1 cellular context compared by ENCODE assay signal in the genomic region with DNA sequence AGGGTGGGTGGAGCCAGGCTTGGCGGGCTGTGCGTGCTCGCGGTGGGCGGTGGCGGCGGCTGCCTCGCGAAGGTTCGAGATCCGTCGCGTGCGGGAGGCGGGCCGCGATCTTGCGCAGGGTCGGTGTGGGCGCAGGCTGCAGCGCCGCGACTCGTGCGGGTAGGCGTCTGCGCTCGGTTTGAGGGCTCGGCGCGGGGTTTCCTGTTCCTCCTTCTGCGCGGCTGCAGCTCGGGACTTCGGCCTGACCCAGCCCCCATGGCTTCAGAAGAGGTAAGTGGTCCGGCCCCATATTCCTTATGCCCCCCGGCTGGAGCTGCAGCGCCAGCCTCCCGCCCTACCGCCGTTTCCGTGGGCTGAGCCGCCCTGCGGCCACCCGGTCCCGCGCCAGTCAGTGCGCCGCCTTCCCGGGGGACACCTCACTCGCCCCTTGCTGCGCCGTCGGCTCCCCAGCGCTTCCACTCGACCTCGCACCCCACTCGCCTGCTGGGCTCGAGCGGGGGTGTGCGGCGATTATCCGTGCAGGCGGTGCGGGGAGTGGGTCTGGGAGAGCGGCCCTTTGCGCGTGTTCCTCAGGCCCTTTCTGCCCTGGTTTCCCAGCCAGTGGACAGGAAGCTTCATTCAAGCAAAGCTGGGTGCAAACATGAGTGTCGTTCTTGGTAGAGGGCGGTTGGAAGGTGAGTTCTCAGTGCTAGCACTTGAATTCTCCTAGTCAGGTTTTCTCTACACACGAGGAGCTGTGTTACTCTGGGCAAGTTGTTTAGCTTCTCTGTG.
TF ChIP-seq lines count a peak whose summit lies in the region.

A gene with protein sequence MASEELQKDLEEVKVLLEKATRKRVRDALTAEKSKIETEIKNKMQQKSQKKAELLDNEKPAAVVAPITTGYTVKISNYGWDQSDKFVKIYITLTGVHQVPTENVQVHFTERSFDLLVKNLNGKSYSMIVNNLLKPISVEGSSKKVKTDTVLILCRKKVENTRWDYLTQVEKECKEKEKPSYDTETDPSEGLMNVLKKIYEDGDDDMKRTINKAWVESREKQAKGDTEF (plus strand): TSS at position 22 of the 771 bp plus-strand sequence. CDS start 234 bp downstream, at position 256.

TF ChIP-seq in HepG2, 621 proteins besides CTCF, POLR2A, EP300 and RAD21 (continued from another document and continues in another):
- TF ChIP-seq, protein P1, sequence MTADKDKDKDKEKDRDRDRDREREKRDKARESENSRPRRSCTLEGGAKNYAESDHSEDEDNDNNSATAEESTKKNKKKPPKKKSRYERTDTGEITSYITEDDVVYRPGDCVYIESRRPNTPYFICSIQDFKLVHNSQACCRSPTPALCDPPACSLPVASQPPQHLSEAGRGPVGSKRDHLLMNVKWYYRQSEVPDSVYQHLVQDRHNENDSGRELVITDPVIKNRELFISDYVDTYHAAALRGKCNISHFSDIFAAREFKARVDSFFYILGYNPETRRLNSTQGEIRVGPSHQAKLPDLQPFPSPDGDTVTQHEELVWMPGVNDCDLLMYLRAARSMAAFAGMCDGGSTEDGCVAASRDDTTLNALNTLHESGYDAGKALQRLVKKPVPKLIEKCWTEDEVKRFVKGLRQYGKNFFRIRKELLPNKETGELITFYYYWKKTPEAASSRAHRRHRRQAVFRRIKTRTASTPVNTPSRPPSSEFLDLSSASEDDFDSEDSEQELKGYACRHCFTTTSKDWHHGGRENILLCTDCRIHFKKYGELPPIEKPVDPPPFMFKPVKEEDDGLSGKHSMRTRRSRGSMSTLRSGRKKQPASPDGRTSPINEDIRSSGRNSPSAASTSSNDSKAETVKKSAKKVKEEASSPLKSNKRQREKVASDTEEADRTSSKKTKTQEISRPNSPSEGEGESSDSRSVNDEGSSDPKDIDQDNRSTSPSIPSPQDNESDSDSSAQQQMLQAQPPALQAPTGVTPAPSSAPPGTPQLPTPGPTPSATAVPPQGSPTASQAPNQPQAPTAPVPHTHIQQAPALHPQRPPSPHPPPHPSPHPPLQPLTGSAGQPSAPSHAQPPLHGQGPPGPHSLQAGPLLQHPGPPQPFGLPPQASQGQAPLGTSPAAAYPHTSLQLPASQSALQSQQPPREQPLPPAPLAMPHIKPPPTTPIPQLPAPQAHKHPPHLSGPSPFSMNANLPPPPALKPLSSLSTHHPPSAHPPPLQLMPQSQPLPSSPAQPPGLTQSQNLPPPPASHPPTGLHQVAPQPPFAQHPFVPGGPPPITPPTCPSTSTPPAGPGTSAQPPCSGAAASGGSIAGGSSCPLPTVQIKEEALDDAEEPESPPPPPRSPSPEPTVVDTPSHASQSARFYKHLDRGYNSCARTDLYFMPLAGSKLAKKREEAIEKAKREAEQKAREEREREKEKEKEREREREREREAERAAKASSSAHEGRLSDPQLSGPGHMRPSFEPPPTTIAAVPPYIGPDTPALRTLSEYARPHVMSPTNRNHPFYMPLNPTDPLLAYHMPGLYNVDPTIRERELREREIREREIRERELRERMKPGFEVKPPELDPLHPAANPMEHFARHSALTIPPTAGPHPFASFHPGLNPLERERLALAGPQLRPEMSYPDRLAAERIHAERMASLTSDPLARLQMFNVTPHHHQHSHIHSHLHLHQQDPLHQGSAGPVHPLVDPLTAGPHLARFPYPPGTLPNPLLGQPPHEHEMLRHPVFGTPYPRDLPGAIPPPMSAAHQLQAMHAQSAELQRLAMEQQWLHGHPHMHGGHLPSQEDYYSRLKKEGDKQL (CRISPR knock-in tag; IDR thresholded peaks at IDR 0.05; ENCODE audit: low read depth), result no peak
- TF ChIP-seq NCOA2 (CRISPR knock-in tag; IDR thresholded peaks at IDR 0.05), result no peak; the same call in 1 of the 2 replicates
- TF ChIP-seq, protein P2, sequence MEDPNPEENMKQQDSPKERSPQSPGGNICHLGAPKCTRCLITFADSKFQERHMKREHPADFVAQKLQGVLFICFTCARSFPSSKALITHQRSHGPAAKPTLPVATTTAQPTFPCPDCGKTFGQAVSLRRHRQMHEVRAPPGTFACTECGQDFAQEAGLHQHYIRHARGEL (CRISPR knock-in tag; IDR thresholded peaks at IDR 0.05), result no peak
- TF ChIP-seq, protein P3, sequence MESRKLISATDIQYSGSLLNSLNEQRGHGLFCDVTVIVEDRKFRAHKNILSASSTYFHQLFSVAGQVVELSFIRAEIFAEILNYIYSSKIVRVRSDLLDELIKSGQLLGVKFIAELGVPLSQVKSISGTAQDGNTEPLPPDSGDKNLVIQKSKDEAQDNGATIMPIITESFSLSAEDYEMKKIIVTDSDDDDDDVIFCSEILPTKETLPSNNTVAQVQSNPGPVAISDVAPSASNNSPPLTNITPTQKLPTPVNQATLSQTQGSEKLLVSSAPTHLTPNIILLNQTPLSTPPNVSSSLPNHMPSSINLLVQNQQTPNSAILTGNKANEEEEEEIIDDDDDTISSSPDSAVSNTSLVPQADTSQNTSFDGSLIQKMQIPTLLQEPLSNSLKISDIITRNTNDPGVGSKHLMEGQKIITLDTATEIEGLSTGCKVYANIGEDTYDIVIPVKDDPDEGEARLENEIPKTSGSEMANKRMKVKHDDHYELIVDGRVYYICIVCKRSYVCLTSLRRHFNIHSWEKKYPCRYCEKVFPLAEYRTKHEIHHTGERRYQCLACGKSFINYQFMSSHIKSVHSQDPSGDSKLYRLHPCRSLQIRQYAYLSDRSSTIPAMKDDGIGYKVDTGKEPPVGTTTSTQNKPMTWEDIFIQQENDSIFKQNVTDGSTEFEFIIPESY (CRISPR knock-in tag; IDR thresholded peaks at IDR 0.05), result no peak
- TF ChIP-seq EHMT2 (IDR thresholded peaks at IDR 0.05; ENCODE audit: borderline replicate concordance, low read depth, low read length), result no peak
- peak; percentile 73 for TF ChIP-seq NKX3-1 (CRISPR knock-in tag; IDR thresholded peaks at IDR 0.05)
- TF ChIP-seq, protein P4, sequence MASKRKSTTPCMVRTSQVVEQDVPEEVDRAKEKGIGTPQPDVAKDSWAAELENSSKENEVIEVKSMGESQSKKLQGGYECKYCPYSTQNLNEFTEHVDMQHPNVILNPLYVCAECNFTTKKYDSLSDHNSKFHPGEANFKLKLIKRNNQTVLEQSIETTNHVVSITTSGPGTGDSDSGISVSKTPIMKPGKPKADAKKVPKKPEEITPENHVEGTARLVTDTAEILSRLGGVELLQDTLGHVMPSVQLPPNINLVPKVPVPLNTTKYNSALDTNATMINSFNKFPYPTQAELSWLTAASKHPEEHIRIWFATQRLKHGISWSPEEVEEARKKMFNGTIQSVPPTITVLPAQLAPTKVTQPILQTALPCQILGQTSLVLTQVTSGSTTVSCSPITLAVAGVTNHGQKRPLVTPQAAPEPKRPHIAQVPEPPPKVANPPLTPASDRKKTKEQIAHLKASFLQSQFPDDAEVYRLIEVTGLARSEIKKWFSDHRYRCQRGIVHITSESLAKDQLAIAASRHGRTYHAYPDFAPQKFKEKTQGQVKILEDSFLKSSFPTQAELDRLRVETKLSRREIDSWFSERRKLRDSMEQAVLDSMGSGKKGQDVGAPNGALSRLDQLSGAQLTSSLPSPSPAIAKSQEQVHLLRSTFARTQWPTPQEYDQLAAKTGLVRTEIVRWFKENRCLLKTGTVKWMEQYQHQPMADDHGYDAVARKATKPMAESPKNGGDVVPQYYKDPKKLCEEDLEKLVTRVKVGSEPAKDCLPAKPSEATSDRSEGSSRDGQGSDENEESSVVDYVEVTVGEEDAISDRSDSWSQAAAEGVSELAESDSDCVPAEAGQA (IDR thresholded peaks at IDR 0.05; ENCODE audit: low read depth), result no peak
- TF ChIP-seq, protein P4 (CRISPR knock-in tag; IDR thresholded peaks at IDR 0.05; ENCODE audit: borderline replicate concordance), result peak; percentile 52
- TF ChIP-seq AGO1 (IDR thresholded peaks at IDR 0.05; ENCODE audit: low read depth, low read length, poor library complexity, severe bottlenecking), result peak; percentile 95
- no peak for TF ChIP-seq KDM4B (CRISPR knock-in tag; IDR thresholded peaks at IDR 0.05)
- TF ChIP-seq TEAD2 (CRISPR knock-in tag; IDR thresholded peaks at IDR 0.05), result no peak
- peak; percentile 13; the same call in 1 of the 2 replicates for TF ChIP-seq PITX1 (CRISPR knock-in tag; IDR thresholded peaks at IDR 0.05)
- TF ChIP-seq MXD4 (CRISPR knock-in tag; IDR thresholded peaks at IDR 0.05), result peak; percentile 76; the same call in 1 of the 2 replicates
- no peak; the same call in 1 of the 2 replicates for TF ChIP-seq GABPA (IDR thresholded peaks at IDR 0.05; ENCODE audit: low read depth, low read length)
- no peak for TF ChIP-seq GABPA (CRISPR knock-in tag; IDR thresholded peaks at IDR 0.05; ENCODE audit: low read depth)
- TF ChIP-seq, protein P5, sequence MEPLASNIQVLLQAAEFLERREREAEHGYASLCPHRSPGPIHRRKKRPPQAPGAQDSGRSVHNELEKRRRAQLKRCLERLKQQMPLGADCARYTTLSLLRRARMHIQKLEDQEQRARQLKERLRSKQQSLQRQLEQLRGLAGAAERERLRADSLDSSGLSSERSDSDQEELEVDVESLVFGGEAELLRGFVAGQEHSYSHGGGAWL (CRISPR knock-in tag; IDR thresholded peaks at IDR 0.05), result peak; percentile 80
- no peak for TF ChIP-seq ZKSCAN8 (CRISPR knock-in tag; IDR thresholded peaks at IDR 0.05; ENCODE audit: borderline replicate concordance)
- TF ChIP-seq ARHGAP35 (CRISPR knock-in tag; IDR thresholded peaks at IDR 0.05; ENCODE audit: borderline replicate concordance), result peak; percentile 76
- TF ChIP-seq JUNB (CRISPR knock-in tag; IDR thresholded peaks at IDR 0.05; ENCODE audit: borderline replicate concordance), result 0 out of 2 replicates have a peak, but pooled peaks have one; percentile 64
- peak; percentile 91; the same call in 1 of the 2 replicates for TF ChIP-seq KDM5B (CRISPR knock-in tag; IDR thresholded peaks at IDR 0.05; ENCODE audit: borderline replicate concordance)
- TF ChIP-seq, protein P6, sequence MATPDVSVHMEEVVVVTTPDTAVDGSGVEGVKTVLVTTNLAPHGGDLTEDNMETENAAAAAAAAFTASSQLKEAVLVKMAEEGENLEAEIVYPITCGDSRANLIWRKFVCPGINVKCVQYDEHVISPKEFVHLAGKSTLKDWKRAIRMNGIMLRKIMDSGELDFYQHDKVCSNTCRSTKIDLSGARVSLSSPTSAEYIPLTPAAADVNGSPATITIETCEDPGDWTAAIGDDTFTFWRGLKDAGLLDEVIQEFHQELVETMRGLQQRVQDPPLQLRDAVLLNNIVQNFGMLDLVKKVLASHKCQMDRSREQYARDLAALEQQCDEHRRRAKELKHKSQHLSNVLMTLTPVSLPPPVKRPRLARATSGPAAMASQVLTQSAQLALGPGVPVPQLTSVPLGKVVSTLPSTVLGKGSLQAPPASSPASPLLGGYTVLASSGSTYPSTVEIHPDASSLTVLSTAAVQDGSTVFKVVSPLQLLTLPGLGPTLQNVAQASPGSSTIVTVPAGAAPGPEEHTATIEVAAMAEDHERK (CRISPR knock-in tag; IDR thresholded peaks at IDR 0.05; ENCODE audit: low read depth), result no peak
- no peak for TF ChIP-seq ZBTB21 (CRISPR knock-in tag; IDR thresholded peaks at IDR 0.05)
- TF ChIP-seq SNAI1 (CRISPR knock-in tag; IDR thresholded peaks at IDR 0.05; ENCODE audit: borderline replicate concordance), result no peak
- no peak for TF ChIP-seq ZNF292 (CRISPR knock-in tag; IDR thresholded peaks at IDR 0.05; ENCODE audit: borderline replicate concordance, low read depth)
- peak; percentile 34; the same call in 1 of the 2 replicates for TF ChIP-seq SATB2 (CRISPR knock-in tag; IDR thresholded peaks at IDR 0.05)
- TF ChIP-seq ZNF792 (CRISPR knock-in tag; IDR thresholded peaks at IDR 0.05), result peak; percentile 74
- peak; percentile 22; the same call in 1 of the 2 replicates for TF ChIP-seq KMT2B (CRISPR knock-in tag; IDR thresholded peaks at IDR 0.05)
- no peak for TF ChIP-seq ZNF235 (CRISPR knock-in tag; IDR thresholded peaks at IDR 0.05; ENCODE audit: borderline replicate concordance)
- no peak for TF ChIP-seq HHEX (CRISPR knock-in tag; IDR thresholded peaks at IDR 0.05)
- TF ChIP-seq NFIC (IDR thresholded peaks at IDR 0.05; ENCODE audit: low read length), result no peak
- TF ChIP-seq NONO (IDR thresholded peaks at IDR 0.05), result no peak
- TF ChIP-seq NONO (CRISPR knock-in tag; conservative IDR thresholded peaks at IDR 0.05), result peak; percentile 91
- TF ChIP-seq ZNF143 (CRISPR knock-in tag; IDR thresholded peaks at IDR 0.05), result no peak
- TF ChIP-seq ATAD3A (CRISPR knock-in tag; IDR thresholded peaks at IDR 0.05), result no peak
- peak; percentile 22 for TF ChIP-seq U2AF1 (optimal IDR thresholded peaks at IDR 0.05; ENCODE audit: low read depth, low read length)
- TF ChIP-seq, protein P7, sequence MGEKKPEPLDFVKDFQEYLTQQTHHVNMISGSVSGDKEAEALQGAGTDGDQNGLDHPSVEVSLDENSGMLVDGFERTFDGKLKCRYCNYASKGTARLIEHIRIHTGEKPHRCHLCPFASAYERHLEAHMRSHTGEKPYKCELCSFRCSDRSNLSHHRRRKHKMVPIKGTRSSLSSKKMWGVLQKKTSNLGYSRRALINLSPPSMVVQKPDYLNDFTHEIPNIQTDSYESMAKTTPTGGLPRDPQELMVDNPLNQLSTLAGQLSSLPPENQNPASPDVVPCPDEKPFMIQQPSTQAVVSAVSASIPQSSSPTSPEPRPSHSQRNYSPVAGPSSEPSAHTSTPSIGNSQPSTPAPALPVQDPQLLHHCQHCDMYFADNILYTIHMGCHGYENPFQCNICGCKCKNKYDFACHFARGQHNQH (CRISPR knock-in tag; IDR thresholded peaks at IDR 0.05), result no peak
- peak; percentile 85; the same call in 1 of the 2 replicates for TF ChIP-seq SRY (CRISPR knock-in tag; IDR thresholded peaks at IDR 0.05)
- no peak for TF ChIP-seq NR2F2 (IDR thresholded peaks at IDR 0.05; ENCODE audit: borderline replicate concordance, low read depth)
